15 cellular contexts compared by ENCODE assay signal in genomic region chr10:5502903-5503835, GRCh38. TPM values are rescaled to one million over a fixed set of nuclear protein-coding genes. Genes with fewer than 3 reads are reported as not detected.
DNase-seq lines count a peak whose midpoint lies in the region; ATAC-seq, FAIRE-seq and TF ChIP-seq lines count a peak whose summit lies in the region.
"Had no signal": no experiment of that assay in that cellular context is flagged by ENCODE, and none has a peak within 500 bp of the region (broad histone marks: within the 10 kb centered on the region; RNA-seq: fewer than 3 reads in every experiment).

No MANE protein-coding gene starts in this region.

- no peaks in the 10 kb centered on the region for H3K79me2 ChIP-seq in osteoblast (ENCODE audit: insufficient read depth, low read length)

- H3K4me3 ChIP-seq in bronchial epithelial cell (ENCODE audit: low read depth, low read length) (no peak overlapping the region), osteoblast (ENCODE audit: insufficient read depth, low read length) (no peak overlapping the region)
- H3K4me3 ChIP-seq: cardiac muscle cell had no signal

- H3K36me3 ChIP-seq in bronchial epithelial cell (ENCODE audit: control insufficient read depth, insufficient read depth, low read length) (no peaks in the 10 kb centered on the region), osteoblast (ENCODE audit: insufficient read depth, low read length) (no peaks in the 10 kb centered on the region)
- H3K36me3 ChIP-seq: cardiac muscle cell had no signal

- H3K9me3 ChIP-seq in osteoblast (ENCODE audit: low read depth, low read length): no peaks in the 10 kb centered on the region

- no peak overlapping the region for H3K4me2 ChIP-seq in osteoblast (ENCODE audit: insufficient read depth, low read length)

- H3K27me3 ChIP-seq in bronchial epithelial cell (ENCODE audit: control insufficient read depth, insufficient read depth, low read length): peaks cover 2% of the 10 kb centered on the region
- H3K27me3 ChIP-seq in osteoblast (ENCODE audit: insufficient read depth, low read length): peaks cover 28% of the 10 kb centered on the region
- H3K27me3 ChIP-seq: cardiac muscle cell had no signal

- DNase-seq in DMS153 treated with DMSO at 0.1 percent for 48 hours (lab: John Stamatoyannopoulos, UW; ENCODE audit: unreplicated experiment) (peak; percentile 26), NCI-H2029 (lab: John Stamatoyannopoulos, UW) (peak; percentile 43), bronchial epithelial cell (ENCODE audit: low read depth) (peak; percentile 82), osteoblast (ENCODE audit: insufficient read length, low spot score, missing footprints) (peak; percentile 18), SHP77 (lab: John Stamatoyannopoulos, UW) (no peak), NCI-H226 (no peak)
- no peak for DNase-seq in activated CD8-positive, alpha-beta memory T cell treated with anti-CD3 and anti-CD28 coated beads for 24 hours
- DNase-seq: activated CD4-positive, alpha-beta T cell treated with anti-CD3 and anti-CD28 coated beads for 4 hours; CD4-positive, CD25-positive, alpha-beta regulatory T cell; midbrain; stimulated activated CD4-positive, alpha-beta T cell treated with anti-CD3 and anti-CD28 coated beads, Interleukin-4, amount 100 ng/mL, for 1 hour had no signal

- no peak overlapping the region for H3K27ac ChIP-seq in osteoblast (ENCODE audit: low read depth, low read length)
- H3K27ac ChIP-seq: cardiac muscle cell had no signal

- no peaks in the 10 kb centered on the region for H3K4me1 ChIP-seq in osteoblast (ENCODE audit: insufficient read depth, low read length)

- TF ChIP-seq CTCF in bronchial epithelial cell (IDR thresholded peaks at IDR 0.05; ENCODE audit: insufficient read depth, low read length, severe bottlenecking): no peak
- TF ChIP-seq CTCF in osteoblast (IDR thresholded peaks at IDR 0.05; ENCODE audit: extremely low read depth, low read depth, low read length): no peak

- ATAC-seq in GM21529 (IDR thresholded peaks at IDR 0.05; ENCODE audit: unreplicated experiment): no peak

- peak; percentile 99 for FAIRE-seq in bronchial epithelial cell (lab: Jason Lieb, UNC)
- FAIRE-seq: endothelial cell of umbilical vein had no signal

- no peak overlapping the region for H2AFZ ChIP-seq in osteoblast (ENCODE audit: low read length)

- no peaks in the 10 kb centered on the region for H4K20me1 ChIP-seq in osteoblast (ENCODE audit: insufficient read depth, low read length)

RNA-seq across cellular contexts. Expression of gene CALML5, which starts 3.8 kb away (rescaled TPM):
- total RNA-seq in bronchial epithelial cell (0.79 and 4.4 TPM in 2 replicates), osteoblast (not detected in 2 replicates)
- total RNA-seq: cardiac muscle cell; CD4-positive, CD25-positive, alpha-beta regulatory T cell; endothelial cell of umbilical vein; renal cortical epithelial cell had no signal

RNA-seq across cellular contexts. Expression of gene CALML3, which starts 21.6 kb away (rescaled TPM):
- total RNA-seq in bronchial epithelial cell (0.53 and 1.0 TPM in 2 replicates), osteoblast (not detected in 2 replicates)
- total RNA-seq: cardiac muscle cell; CD4-positive, CD25-positive, alpha-beta regulatory T cell; endothelial cell of umbilical vein; renal cortical epithelial cell had no signal

Comparison
In these comparisons a context has a peak if more than half of its experiments do, and no peak if none do; other contexts are left out.
1. DNase-seq: peak in DMS153 treated with DMSO at 0.1 percent for 48 hours (single experiment), NCI-H2029 (single experiment), bronchial epithelial cell (single experiment) and osteoblast (single experiment); none in SHP77 (0 of 2), NCI-H226 (single experiment) and activated CD8-positive, alpha-beta memory T cell treated with anti-CD3 and anti-CD28 coated beads for 24 hours (single experiment).